ENCODE assay signal across 1 cellular context in genomic region chr3:141070727-141071357, GRCh38.
TF ChIP-seq lines count a peak whose summit lies in the region.

No MANE protein-coding gene starts in this region.

TF ChIP-seq in neural cell, 6 proteins besides CTCF, POLR2A, EP300 and RAD21:
- TF ChIP-seq EZH2 (IDR thresholded peaks at IDR 0.05; ENCODE audit: borderline replicate concordance, insufficient read depth, low read length, poor library complexity, severe bottlenecking): no peak
- TF ChIP-seq TAF1 (IDR thresholded peaks at IDR 0.05; ENCODE audit: low read depth): no peak
- TF ChIP-seq POLR2AphosphoS5 (IDR thresholded peaks at IDR 0.05): peak; percentile 41
- TF ChIP-seq SMC3 (conservative IDR thresholded peaks at IDR 0.05; ENCODE audit: poor library complexity): no peak
- peak; percentile 21 for TF ChIP-seq MXI1 (conservative IDR thresholded peaks at IDR 0.05; ENCODE audit: poor library complexity, severe bottlenecking)
- TF ChIP-seq, protein P1, sequence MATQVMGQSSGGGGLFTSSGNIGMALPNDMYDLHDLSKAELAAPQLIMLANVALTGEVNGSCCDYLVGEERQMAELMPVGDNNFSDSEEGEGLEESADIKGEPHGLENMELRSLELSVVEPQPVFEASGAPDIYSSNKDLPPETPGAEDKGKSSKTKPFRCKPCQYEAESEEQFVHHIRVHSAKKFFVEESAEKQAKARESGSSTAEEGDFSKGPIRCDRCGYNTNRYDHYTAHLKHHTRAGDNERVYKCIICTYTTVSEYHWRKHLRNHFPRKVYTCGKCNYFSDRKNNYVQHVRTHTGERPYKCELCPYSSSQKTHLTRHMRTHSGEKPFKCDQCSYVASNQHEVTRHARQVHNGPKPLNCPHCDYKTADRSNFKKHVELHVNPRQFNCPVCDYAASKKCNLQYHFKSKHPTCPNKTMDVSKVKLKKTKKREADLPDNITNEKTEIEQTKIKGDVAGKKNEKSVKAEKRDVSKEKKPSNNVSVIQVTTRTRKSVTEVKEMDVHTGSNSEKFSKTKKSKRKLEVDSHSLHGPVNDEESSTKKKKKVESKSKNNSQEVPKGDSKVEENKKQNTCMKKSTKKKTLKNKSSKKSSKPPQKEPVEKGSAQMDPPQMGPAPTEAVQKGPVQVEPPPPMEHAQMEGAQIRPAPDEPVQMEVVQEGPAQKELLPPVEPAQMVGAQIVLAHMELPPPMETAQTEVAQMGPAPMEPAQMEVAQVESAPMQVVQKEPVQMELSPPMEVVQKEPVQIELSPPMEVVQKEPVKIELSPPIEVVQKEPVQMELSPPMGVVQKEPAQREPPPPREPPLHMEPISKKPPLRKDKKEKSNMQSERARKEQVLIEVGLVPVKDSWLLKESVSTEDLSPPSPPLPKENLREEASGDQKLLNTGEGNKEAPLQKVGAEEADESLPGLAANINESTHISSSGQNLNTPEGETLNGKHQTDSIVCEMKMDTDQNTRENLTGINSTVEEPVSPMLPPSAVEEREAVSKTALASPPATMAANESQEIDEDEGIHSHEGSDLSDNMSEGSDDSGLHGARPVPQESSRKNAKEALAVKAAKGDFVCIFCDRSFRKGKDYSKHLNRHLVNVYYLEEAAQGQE (IDR thresholded peaks at IDR 0.05; ENCODE audit: borderline replicate concordance): no peak
